In genomic region chr15:80776420-80777045, GRCh38 we compare ENCODE assay signal across 8 cellular contexts. TPM values are rescaled to one million over a fixed set of nuclear protein-coding genes. Genes with fewer than 3 reads are reported as not detected.
DNase-seq lines count a peak whose midpoint lies in the region; ATAC-seq, FAIRE-seq and TF ChIP-seq lines count a peak whose summit lies in the region.

No MANE protein-coding gene starts in this region.

- H4K20me1 ChIP-seq in MM.1S (ENCODE audit: insufficient read depth, low read length) (no peaks in the 10 kb centered on the region), astrocyte (ENCODE audit: insufficient read depth, low read length) (peaks cover 19% of the 10 kb centered on the region)

- no peaks in the 10 kb centered on the region for H3F3A ChIP-seq in MM.1S (ENCODE audit: insufficient read depth, low read length)

- H3K27me3 ChIP-seq in MM.1S (replicated peaks; ENCODE audit: insufficient read depth, low read length) (peaks cover 20% of the 10 kb centered on the region), astrocyte (ENCODE audit: insufficient read depth, low read length) (peaks cover 4% of the 10 kb centered on the region), right cardiac atrium (ENCODE audit: control insufficient read depth, insufficient read depth) (no peaks in the 10 kb centered on the region), sigmoid colon (peaks cover 0 to 25% (median 4%) of the 10 kb centered on the region in 3 donors)

- peaks cover 2% of the 10 kb centered on the region for H3K36me3 Mint-ChIP-seq in T-helper 17 cell (ENCODE audit: low read depth)
- no peaks in the 10 kb centered on the region for H3K36me3 Mint-ChIP-seq in astrocyte (ENCODE audit: low read depth, unreplicated experiment)

- H3K4me2 ChIP-seq in MM.1S (ENCODE audit: low read depth, low read length) (no peak overlapping the region), astrocyte (ENCODE audit: low read length) (peak overlapping the region; percentile 40)

- H3K4me1 Mint-ChIP-seq in T-helper 17 cell (peaks cover 5% of the 10 kb centered on the region), astrocyte (ENCODE audit: low read depth, unreplicated experiment) (peaks cover 6% of the 10 kb centered on the region)

- TF ChIP-seq CTCF in MM.1S (IDR thresholded peaks at IDR 0.05; ENCODE audit: low read length) = peak; percentile 84
- TF ChIP-seq CTCF in astrocyte (IDR thresholded peaks at IDR 0.05; ENCODE audit: insufficient read depth, low read depth, low read length) = peak; percentile 82
- TF ChIP-seq CTCF in sigmoid colon (IDR thresholded peaks at IDR 0.05) = peak; percentile 65 to 83 (median 82)

- H3K27me3 Mint-ChIP-seq in T-helper 17 cell = peaks cover 66% of the 10 kb centered on the region
- H3K27me3 Mint-ChIP-seq in astrocyte (ENCODE audit: low read depth, unreplicated experiment) = peaks cover 21% of the 10 kb centered on the region

- 32% methylated on average over 5 of the region's 5 CpGs for WGBS in right cardiac atrium
- WGBS in sigmoid colon, 2 donors = 9 to 25% methylated on average over 5 of the region's 5 CpGs

- no peak for TF ChIP-seq EP300 in sigmoid colon (IDR thresholded peaks at IDR 0.05)

- FAIRE-seq in astrocyte (lab: Jason Lieb, UNC) = peak; percentile 9

- H3K27ac Mint-ChIP-seq in T-helper 17 cell (no peak overlapping the region), astrocyte (ENCODE audit: unreplicated experiment) (no peak overlapping the region)

- no peaks in the 10 kb centered on the region for H3K9me3 ChIP-seq in MM.1S (replicated peaks; ENCODE audit: insufficient read depth, low read length)
- H3K9me3 ChIP-seq in T-helper 17 cell (ENCODE audit: control insufficient read depth, low read length, poor library complexity, severe bottlenecking) = no peaks in the 10 kb centered on the region
- H3K9me3 ChIP-seq in astrocyte (ENCODE audit: insufficient read depth, low read depth, low read length) = no peaks in the 10 kb centered on the region
- H3K9me3 ChIP-seq in right cardiac atrium (ENCODE audit: control insufficient read depth, low read length) = no peaks in the 10 kb centered on the region
- H3K9me3 ChIP-seq in sigmoid colon = no peaks in the 10 kb centered on the region

- intact Hi-C loops in right cardiac atrium (cut with DNase I) (loop anchor here (2.0 to 10.0 kb wide), 8 partner anchors 142 to 322 kb away; no protein-coding TSS in a partner anchor), sigmoid colon (cut with DNase I) (loop anchor here (2.0 to 10.0 kb wide), 3 partner anchors 82 to 322 kb away; partner anchors contain the start of gene ABHD17C)

- peak overlapping the region; percentile 49; the same call in 1 of the 2 replicates for H2AFZ ChIP-seq in MM.1S (ENCODE audit: low read length)
- H2AFZ ChIP-seq in astrocyte (ENCODE audit: low read depth, low read length) = peak overlapping the region; percentile 44

- DNase-seq in EL (peak; percentile 80), MM.1S (peak; percentile 67), T-helper 17 cell (peak; percentile 20 to 57 (median 31)), astrocyte (ENCODE audit: low read depth) (peak; percentile 54), right cardiac atrium (peak; percentile 58 to 79 (median 74)), sigmoid colon (peak; percentile 82)

- no peaks in the 10 kb centered on the region for H3K79me2 ChIP-seq in MM.1S (ENCODE audit: low read length)
- no peaks in the 10 kb centered on the region for H3K79me2 ChIP-seq in astrocyte (ENCODE audit: insufficient read depth, low read length)

- no peak for TF ChIP-seq POLR2A in sigmoid colon (IDR thresholded peaks at IDR 0.05)

- H3K9ac ChIP-seq in MM.1S (ENCODE audit: low read length) = no peak overlapping the region
- peak overlapping the region; percentile 44 for H3K9ac ChIP-seq in astrocyte (ENCODE audit: low read length)

- ATAC-seq in T-helper 17 cell (peak; percentile 78), right cardiac atrium (peak; percentile 19 to 32), HG03439 (IDR thresholded peaks at IDR 0.05; ENCODE audit: unreplicated experiment) (no peak), HG02840 (IDR thresholded peaks at IDR 0.05; ENCODE audit: low FRiP score, unreplicated experiment) (no peak)

- H3K4me3 ChIP-seq in MM.1S (ENCODE audit: low read length) (no peak overlapping the region), astrocyte (ENCODE audit: insufficient read depth, low read depth, low read length) (no peak overlapping the region), right cardiac atrium (ENCODE audit: low read length) (no peak overlapping the region), sigmoid colon (no peak overlapping the region)

- no peak overlapping the region for H3K4me3 Mint-ChIP-seq in T-helper 17 cell
- H3K4me3 Mint-ChIP-seq in astrocyte (ENCODE audit: unreplicated experiment) = no peak overlapping the region

- H3K9me3 Mint-ChIP-seq in astrocyte (ENCODE audit: unreplicated experiment) = no peaks in the 10 kb centered on the region

- H3K4me1 ChIP-seq in MM.1S (ENCODE audit: low read length) (no peaks in the 10 kb centered on the region), astrocyte (ENCODE audit: insufficient read depth, low read length) (peaks cover 34% of the 10 kb centered on the region), right cardiac atrium (ENCODE audit: control insufficient read depth, insufficient read depth, low read length) (peaks cover 6% of the 10 kb centered on the region), sigmoid colon (peaks cover 0 to 30% (median 24%) of the 10 kb centered on the region in 4 donors)

- H3K27ac ChIP-seq in MM.1S (ENCODE audit: low read length) (no peak overlapping the region), astrocyte (ENCODE audit: low read depth, low read length) (peak overlapping the region; percentile 3), right cardiac atrium (ENCODE audit: low read length) (peak overlapping the region; percentile 59), sigmoid colon (no peak overlapping the region)

- no peaks in the 10 kb centered on the region for H3K9me2 ChIP-seq in MM.1S (replicated peaks; ENCODE audit: insufficient read depth, low read length)

- H3K36me3 ChIP-seq in MM.1S (replicated peaks; ENCODE audit: insufficient read depth, low read length) (no peaks in the 10 kb centered on the region), astrocyte (ENCODE audit: insufficient read depth, low read length) (no peaks in the 10 kb centered on the region), sigmoid colon (no peaks in the 10 kb centered on the region)

RNA-seq across cellular contexts. Expression of gene CEMIP, which starts 2.6 kb away (rescaled TPM):
- under 1 TPM; 0.15 to 0.42 TPM for total RNA-seq in T-helper 17 cell
- total RNA-seq in astrocyte = 3.6 and 5.5 TPM in 2 replicates
- 1 to 10 TPM; 1.1 to 3.9 (median 2.7) TPM for total RNA-seq in right cardiac atrium
- 0.23 TPM for polyA plus RNA-seq in right cardiac atrium
- total RNA-seq in sigmoid colon = under 1 TPM in 2 of 4 donors, not detected in 2; under 0.01 TPM
- polyA plus RNA-seq in sigmoid colon = 1 to 10 TPM in 1 of 3 donors, under 1 TPM in 2; under 0.01 to 2.1 (median 0.23) TPM

Comparison
In these comparisons a context has a peak if more than half of its experiments do, and no peak if none do; other contexts are left out.
1. DNase-seq: peak in every context shown above with its lines; median percentile 82 in sigmoid colon; 80 in EL; 74 in right cardiac atrium; 67 in MM.1S; 54 in astrocyte; 31 in T-helper 17 cell.
2. H3K27ac ChIP-seq: peak in astrocyte (single experiment) and right cardiac atrium (single experiment); none in MM.1S (single experiment) and sigmoid colon (0 of 4).
3. ATAC-seq: peak in T-helper 17 cell (single experiment) and right cardiac atrium (2 of 2); none in HG03439 (single experiment) and HG02840 (single experiment).
4. Peak in every context shown above with its lines, with median percentiles within 50 percentile points of each other: CTCF ChIP-seq.